ENCODE assay signal across 18 cellular contexts in genomic region chr17:71635187-71635586, GRCh38.
DNase-seq lines count a peak whose midpoint lies in the region; ATAC-seq, FAIRE-seq and TF ChIP-seq lines count a peak whose summit lies in the region.
"Had no signal": no experiment of that assay in that cellular context is flagged by ENCODE, and none has a peak within 500 bp of the region (broad histone marks: within the 10 kb centered on the region; RNA-seq: fewer than 3 reads in every experiment).

No MANE protein-coding gene starts in this region.

- H3K4me1 ChIP-seq in RWPE2 (ENCODE audit: insufficient read depth, poor library complexity, severe bottlenecking) (peaks cover 46% of the 10 kb centered on the region), smooth muscle cell (ENCODE audit: low read depth) (peaks cover 6% of the 10 kb centered on the region)
- H3K4me1 ChIP-seq: BLaER1 treated with 17β-estradiol and CSF1 and Interleukin-3, amounts not matched to agents 10 nM and 100 nM; HAP-1 had no signal

- H3K36me3 ChIP-seq in RWPE2 (ENCODE audit: low read depth) (no peaks in the 10 kb centered on the region), smooth muscle cell (ENCODE audit: low read depth) (no peaks in the 10 kb centered on the region)
- H3K36me3 ChIP-seq: BLaER1 treated with 17β-estradiol and CSF1 and Interleukin-3, amounts not matched to agents 10 nM and 100 nM; HAP-1 had no signal

- H2AFZ ChIP-seq in smooth muscle cell (ENCODE audit: low read depth): no peak overlapping the region
- H2AFZ ChIP-seq: GM23248 had no signal

- H3K9ac ChIP-seq in smooth muscle cell (ENCODE audit: low read depth): no peak overlapping the region
- H3K9ac ChIP-seq: BLaER1 treated with 17β-estradiol and CSF1 and Interleukin-3, amounts not matched to agents 10 nM and 100 nM; GM23248 had no signal

- 91% methylated on average over 5 of the region's 5 CpGs for WGBS in smooth muscle cell (ENCODE audit: low lambda C conversion rate)

- H3K4me2 ChIP-seq in smooth muscle cell: no peak overlapping the region
- H3K4me2 ChIP-seq: BLaER1 treated with 17β-estradiol and CSF1 and Interleukin-3, amounts not matched to agents 10 nM and 100 nM had no signal

- H3K4me3 ChIP-seq in RWPE2 (ENCODE audit: severe bottlenecking): no peak overlapping the region
- H3K4me3 ChIP-seq in smooth muscle cell: no peak overlapping the region
- H3K4me3 ChIP-seq: BLaER1 treated with 17β-estradiol and CSF1 and Interleukin-3, amounts not matched to agents 10 nM and 100 nM; GM23248; HAP-1 had no signal

- no peaks in the 10 kb centered on the region for H4K20me1 ChIP-seq in smooth muscle cell (ENCODE audit: low read depth)
- H4K20me1 ChIP-seq: BLaER1 treated with 17β-estradiol and CSF1 and Interleukin-3, amounts not matched to agents 10 nM and 100 nM had no signal

- H3K79me2 ChIP-seq in smooth muscle cell (ENCODE audit: low read depth): no peaks in the 10 kb centered on the region

- peak; percentile 14 for FAIRE-seq in A204.1 (lab: Jason Lieb, UNC)

- peaks cover 12% of the 10 kb centered on the region for H3F3A ChIP-seq in smooth muscle cell (ENCODE audit: low read depth)

- H3K27ac ChIP-seq in RWPE2 (ENCODE audit: poor library complexity, severe bottlenecking): peak overlapping the region; percentile 98
- H3K27ac ChIP-seq in epithelial cell of prostate: peak overlapping the region; percentile 90
- H3K27ac ChIP-seq in smooth muscle cell (ENCODE audit: low read depth): peak overlapping the region; percentile 69
- H3K27ac ChIP-seq: 22Rv1; BLaER1 treated with 17β-estradiol and CSF1 and Interleukin-3, amounts not matched to agents 10 nM and 100 nM; GM23248; HL-60 had no signal

- no peaks in the 10 kb centered on the region for H3K9me3 ChIP-seq in RWPE2 (ENCODE audit: severe bottlenecking)
- no peaks in the 10 kb centered on the region for H3K9me3 ChIP-seq in smooth muscle cell (replicated peaks; ENCODE audit: low read depth)
- H3K9me3 ChIP-seq: BLaER1 treated with 17β-estradiol and CSF1 and Interleukin-3, amounts not matched to agents 10 nM and 100 nM; HAP-1 had no signal

- ATAC-seq in RWPE2 (ENCODE audit: low read depth) (no peak), GM18909 (IDR thresholded peaks at IDR 0.05; ENCODE audit: poor library complexity, unreplicated experiment) (no peak), GM18858 (IDR thresholded peaks at IDR 0.05; ENCODE audit: unreplicated experiment) (no peak)
- ATAC-seq: CD8-positive, alpha-beta T cell had no signal

- H3K27me3 ChIP-seq in RWPE2 (ENCODE audit: insufficient read depth, poor library complexity, severe bottlenecking) (no peaks in the 10 kb centered on the region), smooth muscle cell (ENCODE audit: low read depth) (no peaks in the 10 kb centered on the region)
- H3K27me3 ChIP-seq: BLaER1 treated with 17β-estradiol and CSF1 and Interleukin-3, amounts not matched to agents 10 nM and 100 nM had no signal

- no peak for DNase-seq in RWPE2 (ENCODE audit: low spot score)
- no peak for DNase-seq in epithelial cell of prostate (ENCODE audit: low read depth, low spot score)
- no peak for DNase-seq in smooth muscle cell (lab: John Stamatoyannopoulos, UW; ENCODE audit: unreplicated experiment)
- DNase-seq in middle frontal gyrus (ENCODE audit: extremely low spot score, low spot score): no peak
- no peak for DNase-seq in amniotic stem cell (lab: John Stamatoyannopoulos, UW)
- DNase-seq: Calu3; CD8-positive, alpha-beta T cell; DMS79 treated with DMSO at 0.1 percent for 48 hours; GF-D8; HFFc6 had no signal

- TF ChIP-seq CTCF in RWPE2 (IDR thresholded peaks at IDR 0.05; ENCODE audit: poor library complexity, severe bottlenecking) (no peak), smooth muscle cell (IDR thresholded peaks at IDR 0.05; ENCODE audit: borderline replicate concordance, insufficient read depth, poor library complexity, severe bottlenecking) (no peak)
